11 cellular contexts compared by ENCODE assay signal in the genomic region with DNA sequence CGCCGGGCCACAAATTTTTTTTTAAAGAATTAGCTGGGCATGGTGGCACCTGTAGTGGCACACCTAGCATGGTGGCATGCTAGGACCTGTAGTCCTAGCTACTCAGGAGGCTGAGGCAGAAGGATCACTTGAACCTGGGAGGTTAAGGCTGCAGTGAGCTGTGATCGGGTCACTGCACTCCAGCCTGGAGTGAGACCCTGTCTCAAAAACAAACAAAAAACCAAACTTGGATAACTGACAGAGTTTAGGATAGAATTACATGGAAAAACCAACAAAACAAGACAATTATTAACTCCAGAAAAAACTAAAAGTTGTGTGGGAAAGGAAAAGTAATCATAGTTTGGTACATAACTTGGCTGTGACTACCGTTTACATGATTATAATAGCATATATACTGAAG. TPM values are rescaled to one million over a fixed set of nuclear protein-coding genes. Genes with fewer than 3 reads are reported as not detected.
A peak's percentile ranks its signal among the peaks of the same experiment; 100 is the strongest.
DNase-seq lines count a peak whose midpoint lies in the region; ATAC-seq and TF ChIP-seq lines count a peak whose summit lies in the region.
"Had no signal": no experiment of that assay in that cellular context is flagged by ENCODE, and none has a peak within 500 bp of the region (broad histone marks: within the 10 kb centered on the region; RNA-seq: fewer than 3 reads in every experiment).

No MANE protein-coding gene starts in this region.

- no peaks in the 10 kb centered on the region for H3K9me3 Mint-ChIP-seq in activated B cell treated with CpG ODN at 0.5 μM for 24 hours
- H3K9me3 Mint-ChIP-seq in glutamatergic neuron (ENCODE audit: unreplicated experiment): peaks cover 5% of the 10 kb centered on the region
- H3K9me3 Mint-ChIP-seq in stimulated activated naive B cell treated with anti-CD40 and anti-IgM and Interleukin-4, amounts not matched to agents 10 μg/mL and 1 μg/mL and 100 μg/mL, for 72 hours: peaks cover 0 to 3% of the 10 kb centered on the region in 2 donors

- no peak for TF ChIP-seq CTCF in activated B cell treated with CpG ODN at 0.5 μM for 24 hours (IDR thresholded peaks at IDR 0.05)
- TF ChIP-seq CTCF in glutamatergic neuron (IDR thresholded peaks at IDR 0.05; ENCODE audit: partially characterized antibody, unreplicated experiment): no peak

- H3K4me3 Mint-ChIP-seq in activated B cell treated with CpG ODN at 0.5 μM for 24 hours: peak overlapping the region; percentile 100
- peak overlapping the region; percentile 30 for H3K4me3 Mint-ChIP-seq in glutamatergic neuron (ENCODE audit: unreplicated experiment)
- H3K4me3 Mint-ChIP-seq in stimulated activated naive B cell treated with anti-CD40 and anti-IgM and Interleukin-4, amounts not matched to agents 10 μg/mL and 1 μg/mL and 100 μg/mL, for 72 hours: peak overlapping the region; percentile 87 to 97

- H3K27me3 Mint-ChIP-seq in activated B cell treated with CpG ODN at 0.5 μM for 24 hours: no peaks in the 10 kb centered on the region
- H3K27me3 Mint-ChIP-seq in glutamatergic neuron (ENCODE audit: unreplicated experiment): peaks cover 1% of the 10 kb centered on the region
- H3K27me3 Mint-ChIP-seq in stimulated activated naive B cell treated with anti-CD40 and anti-IgM and Interleukin-4, amounts not matched to agents 10 μg/mL and 1 μg/mL and 100 μg/mL, for 72 hours: no peaks in the 10 kb centered on the region

- intact Hi-C loops in activated B cell treated with CpG ODN at 0.5 μM for 24 hours (cut with micrococcal nuclease): no loop called here

- peak; percentile 25 for DNase-seq in activated effector memory CD4-positive, alpha-beta T cell treated with anti-CD3 and anti-CD28 coated beads, Interleukin-2, amount 50 U/mL, for 16 hours
- no peak for DNase-seq in activated effector memory CD4-positive, alpha-beta T cell treated with Interleukin-2 at 50 U/mL for 16 hours
- DNase-seq in activated B cell treated with CpG ODN at 0.5 μM for 24 hours: no peak
- no peak for DNase-seq in glutamatergic neuron
- no peak for DNase-seq in stimulated activated naive B cell treated with anti-CD40 and anti-IgM and Interleukin-4, amounts not matched to agents 10 μg/mL and 1 μg/mL and 100 μg/mL, for 72 hours
- DNase-seq in SW 1271 (lab: John Stamatoyannopoulos, UW): no peak
- DNase-seq: caudate nucleus; NCI-H1417 treated with DMSO at 0.1 percent for 48 hours; stimulated activated CD4-positive, alpha-beta T cell treated with anti-CD3 and anti-CD28 coated beads, Interleukin-4, amount 100 ng/mL, for 24 hours had no signal

- ATAC-seq in activated B cell treated with CpG ODN at 0.5 μM for 24 hours (ENCODE audit: low read depth) (no peak), HG03521 (IDR thresholded peaks at IDR 0.05; ENCODE audit: unreplicated experiment) (no peak), HG02938 (IDR thresholded peaks at IDR 0.05; ENCODE audit: unreplicated experiment) (no peak)
- ATAC-seq in stimulated activated naive B cell treated with anti-CD40 and anti-IgM and Interleukin-4, amounts not matched to agents 10 μg/mL and 1 μg/mL and 100 μg/mL, for 72 hours (replicated peaks): no peak

- CTCF ChIA-PET in activated B cell treated with CpG ODN at 0.5 μM for 24 hours (lab: Charles Lee): interaction anchor here (0.7 to 1.2 kb wide), 2 partner anchors 42 to 46 kb away, joined by 3 read pairs; no protein-coding TSS in a partner anchor

- H3K4me1 Mint-ChIP-seq in activated B cell treated with CpG ODN at 0.5 μM for 24 hours: peaks cover 50% of the 10 kb centered on the region
- peaks cover 16% of the 10 kb centered on the region for H3K4me1 Mint-ChIP-seq in glutamatergic neuron (ENCODE audit: low read depth, unreplicated experiment)
- H3K4me1 Mint-ChIP-seq in stimulated activated naive B cell treated with anti-CD40 and anti-IgM and Interleukin-4, amounts not matched to agents 10 μg/mL and 1 μg/mL and 100 μg/mL, for 72 hours: peaks cover 24 to 43% of the 10 kb centered on the region in 2 donors

- POLR2A ChIA-PET in activated B cell treated with CpG ODN at 0.5 μM for 24 hours (lab: Charles Lee): interaction anchor here (1.0 to 5.2 kb wide), 4 partner anchors 10 to 250 kb away, joined by 4 to 147 read pairs (median 68); a partner anchor contains a TSS

- H3K27ac Mint-ChIP-seq in activated B cell treated with CpG ODN at 0.5 μM for 24 hours (peak overlapping the region; percentile 99), glutamatergic neuron (ENCODE audit: unreplicated experiment) (peak overlapping the region; percentile 59)
- H3K27ac Mint-ChIP-seq in stimulated activated naive B cell treated with anti-CD40 and anti-IgM and Interleukin-4, amounts not matched to agents 10 μg/mL and 1 μg/mL and 100 μg/mL, for 72 hours: peak overlapping the region; percentile 99

- H3K36me3 Mint-ChIP-seq in activated B cell treated with CpG ODN at 0.5 μM for 24 hours (ENCODE audit: low read depth) (peaks cover 19% of the 10 kb centered on the region), glutamatergic neuron (ENCODE audit: unreplicated experiment) (no peaks in the 10 kb centered on the region)
- H3K36me3 Mint-ChIP-seq in stimulated activated naive B cell treated with anti-CD40 and anti-IgM and Interleukin-4, amounts not matched to agents 10 μg/mL and 1 μg/mL and 100 μg/mL, for 72 hours: peaks cover 7 to 15% of the 10 kb centered on the region in 2 donors

RNA-seq across cellular contexts. Expression of a gene that starts 1.6 kb away (rescaled TPM):
- total RNA-seq in activated B cell treated with CpG ODN at 0.5 μM for 24 hours (274 and 320 TPM in 2 replicates), glutamatergic neuron (ENCODE audit: unreplicated experiment) (88.0 TPM)

RNA-seq across cellular contexts. Expression of a gene that starts 42.5 kb away (rescaled TPM):
- total RNA-seq in activated B cell treated with CpG ODN at 0.5 μM for 24 hours (85.4 and 94.2 TPM in 2 replicates), glutamatergic neuron (ENCODE audit: unreplicated experiment) (93.9 TPM)

RNA-seq across cellular contexts. Expression of a gene that starts 42.9 kb away (rescaled TPM):
- total RNA-seq in activated B cell treated with CpG ODN at 0.5 μM for 24 hours: 32.0 and 39.6 TPM in 2 replicates
- total RNA-seq in glutamatergic neuron (ENCODE audit: unreplicated experiment): 32.8 TPM

Comparison
In these comparisons a context has a peak if more than half of its experiments do, and no peak if none do; other contexts are left out.
1. H3K4me3 Mint-ChIP-seq: peak in every context shown above with its lines; median percentile 100 in activated B cell treated with CpG ODN at 0.5 μM for 24 hours; 92 in stimulated activated naive B cell treated with anti-CD40 and anti-IgM and Interleukin-4, amounts not matched to agents 10 μg/mL and 1 μg/mL and 100 μg/mL, for 72 hours; 30 in glutamatergic neuron.